In the genomic region with DNA sequence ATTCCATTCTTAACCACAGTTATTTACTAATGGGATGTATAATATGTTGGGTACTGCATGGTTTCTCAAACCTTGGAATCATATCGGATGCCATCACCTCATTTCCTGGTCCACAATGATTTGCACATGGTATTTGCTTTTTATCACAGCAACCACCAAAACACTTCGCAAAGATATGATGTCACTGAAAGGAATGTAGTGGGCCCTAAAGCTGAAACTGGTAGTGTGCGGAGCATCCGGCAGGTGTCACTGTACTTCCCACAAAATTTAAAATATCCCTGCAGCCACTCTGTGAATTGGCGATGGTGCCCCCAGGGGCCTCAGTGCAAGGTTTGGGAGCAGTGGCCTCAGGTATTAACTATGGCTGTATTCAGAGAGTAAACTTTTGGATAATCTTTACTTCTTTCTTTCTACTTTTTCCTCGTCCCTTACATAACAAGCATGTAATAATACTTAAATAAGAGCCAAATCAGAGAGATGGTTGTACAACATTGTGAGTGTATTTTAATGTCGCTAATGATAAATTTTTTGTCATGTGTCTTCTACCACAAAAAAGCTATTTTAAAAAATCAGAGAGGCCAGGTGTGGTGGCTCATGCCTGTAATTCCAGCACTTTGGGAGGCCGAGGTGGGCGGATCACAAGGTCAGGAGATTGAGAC, we compare ENCODE assay signal across 8 cellular contexts.
DNase-seq lines count a peak whose midpoint lies in the region; ATAC-seq and TF ChIP-seq lines count a peak whose summit lies in the region.

No MANE protein-coding gene starts in this region.

- H3K4me3 ChIP-seq in Karpas-422 (ENCODE audit: low read length): no peak overlapping the region
- H3K4me3 ChIP-seq in adrenal gland: no peak overlapping the region

- no peaks in the 10 kb centered on the region for H3K79me2 ChIP-seq in Karpas-422 (ENCODE audit: low read length)

- TF ChIP-seq CTCF in adrenal gland (IDR thresholded peaks at IDR 0.05): peak; percentile 19 to 57 (median 46)

- H3K9me3 ChIP-seq in Karpas-422 (ENCODE audit: low read length) (no peaks in the 10 kb centered on the region), adrenal gland (replicated peaks in 1 of 3) (no peaks in the 10 kb centered on the region)

- H3K9me2 ChIP-seq in Karpas-422 (replicated peaks; ENCODE audit: insufficient read depth, low read length): no peaks in the 10 kb centered on the region

- DNase-seq in GM04504 (ENCODE audit: low read depth) (peak; percentile 68), Karpas-422 (peak; percentile 52), adrenal gland (peak in 5 of 7 donors; percentile 20 to 64 (median 29)), iPS-NIHi11 (ENCODE audit: low spot score) (peak; percentile 86), NCI-H1417 treated with DMSO at 0.1 percent for 48 hours (lab: John Stamatoyannopoulos, UW) (no peak)
- no peak for DNase-seq in stimulated activated CD4-positive, alpha-beta T cell treated with anti-CD3 and anti-CD28 coated beads, Interleukin-4, amount 100 ng/mL, for 4 hours

- no peak overlapping the region for H3K9ac ChIP-seq in Karpas-422 (ENCODE audit: low read length)

- no peak for TF ChIP-seq POLR2A in adrenal gland (IDR thresholded peaks at IDR 0.05)

- H2AFZ ChIP-seq in Karpas-422 (ENCODE audit: low read length): no peak overlapping the region

- no peak overlapping the region for H3K4me2 ChIP-seq in Karpas-422 (ENCODE audit: low read depth, low read length, poor library complexity, severe bottlenecking)

- intact Hi-C loops in adrenal gland (cut with DNase I): no loop called here

- no peaks in the 10 kb centered on the region for H3K36me3 ChIP-seq in Karpas-422 (ENCODE audit: insufficient read depth, low read length)
- no peaks in the 10 kb centered on the region for H3K36me3 ChIP-seq in adrenal gland (replicated peaks in 1 of 2)

- no peak overlapping the region for H3K27ac ChIP-seq in Karpas-422 (ENCODE audit: low read length)
- H3K27ac ChIP-seq in adrenal gland: no peak overlapping the region

- WGBS in adrenal gland, 4 donors: 54 to 68% (median 61%) methylated on average over 9 of the region's 9 CpGs

- H3K4me1 ChIP-seq in Karpas-422 (ENCODE audit: low read length) (no peaks in the 10 kb centered on the region), adrenal gland (replicated peaks in 1 of 2) (no peaks in the 10 kb centered on the region)

- ATAC-seq in GM19035 (IDR thresholded peaks at IDR 0.05; ENCODE audit: unreplicated experiment) (no peak), GM19351 (IDR thresholded peaks at IDR 0.05; ENCODE audit: unreplicated experiment) (no peak)

- H3K27me3 ChIP-seq in Karpas-422 (ENCODE audit: low read length) (no peaks in the 10 kb centered on the region), adrenal gland (peaks cover 5% of the 10 kb centered on the region)

- no peaks in the 10 kb centered on the region for H4K20me1 ChIP-seq in Karpas-422 (ENCODE audit: insufficient read depth, low read depth, low read length)

Comparison
In these comparisons a context has a peak if more than half of its experiments do, and no peak if none do; other contexts are left out.
1. DNase-seq: peak in GM04504 (single experiment), Karpas-422 (single experiment), adrenal gland (5 of 7) and iPS-NIHi11 (single experiment); none in NCI-H1417 treated with DMSO at 0.1 percent for 48 hours (single experiment) and stimulated activated CD4-positive, alpha-beta T cell treated with anti-CD3 and anti-CD28 coated beads, Interleukin-4, amount 100 ng/mL, for 4 hours (0 of 2).